In the genomic region with DNA sequence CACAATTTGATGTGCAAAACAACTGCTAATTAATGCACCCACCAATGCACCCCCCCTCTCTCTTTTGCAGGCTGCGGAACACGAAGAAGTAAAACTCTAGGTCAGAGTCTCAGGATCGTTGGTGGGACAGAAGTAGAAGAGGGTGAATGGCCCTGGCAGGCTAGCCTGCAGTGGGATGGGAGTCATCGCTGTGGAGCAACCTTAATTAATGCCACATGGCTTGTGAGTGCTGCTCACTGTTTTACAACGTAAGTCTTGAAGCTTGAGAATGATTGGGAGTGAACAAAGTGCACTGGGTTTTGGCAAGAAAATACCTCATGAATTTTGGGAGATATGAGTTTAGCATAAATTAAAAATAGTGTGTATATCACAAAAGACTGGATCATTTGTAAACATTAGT, we compare ENCODE assay signal across 21 cellular contexts. TPM values are rescaled to one million over a fixed set of nuclear protein-coding genes. Genes with fewer than 3 reads are reported as not detected.
DNase-seq lines count a peak whose midpoint lies in the region; ATAC-seq and FAIRE-seq lines count a peak whose summit lies in the region.
"Had no signal": no experiment of that assay in that cellular context is flagged by ENCODE, and none has a peak within 500 bp of the region (broad histone marks: within the 10 kb centered on the region; RNA-seq: fewer than 3 reads in every experiment).

No MANE protein-coding gene starts in this region.

- no peaks in the 10 kb centered on the region for H3K36me3 ChIP-seq in GM23248 (ENCODE audit: low read depth)
- no peaks in the 10 kb centered on the region for H3K36me3 ChIP-seq in mesenchymal stem cell (ENCODE audit: control insufficient read depth in 1 of 2, insufficient read depth in 2 of 2, low read depth in 1 of 2, low read length in 2 of 2)
- H3K36me3 ChIP-seq: SJSA1 had no signal

- peaks cover 8% of the 10 kb centered on the region; the same call in 1 of the 2 replicates for H3K4me1 ChIP-seq in GM23248 (ENCODE audit: insufficient read depth)
- no peaks in the 10 kb centered on the region for H3K4me1 ChIP-seq in mesenchymal stem cell (ENCODE audit: control insufficient read depth, insufficient read depth, low read depth, low read length)

- H3K23ac ChIP-seq in mesenchymal stem cell (ENCODE audit: low read length in 2 of 2): no peak overlapping the region

- H3F3A ChIP-seq in GM23248 (ENCODE audit: insufficient read depth): no peaks in the 10 kb centered on the region

- H2AK5ac ChIP-seq in mesenchymal stem cell (ENCODE audit: low read length, severe bottlenecking): no peak overlapping the region

- WGBS in GM23248 (ENCODE audit: low coverage in 1 of 2, low lambda C conversion rate in 2 of 2, missing lambda C conversion rate in 2 of 2), 2 experiments: 2 to 4% methylated on average over 5 of the region's 5 CpGs
- 82% methylated on average over 5 of the region's 5 CpGs for WGBS in mesenchymal stem cell

- H2BK5ac ChIP-seq in mesenchymal stem cell (ENCODE audit: low read depth, low read length, poor library complexity, severe bottlenecking): no peak overlapping the region

- no peak overlapping the region for H3K18ac ChIP-seq in mesenchymal stem cell (ENCODE audit: low read depth in 1 of 2, low read length in 2 of 2)

- H3K27me3 ChIP-seq in GM23248 (replicated peaks; ENCODE audit: insufficient read depth) (peaks cover under 1% of the 10 kb centered on the region; the same call in 1 of the 2 replicates), mesenchymal stem cell (ENCODE audit: control insufficient read depth in 1 of 2, insufficient read depth in 1 of 2, low read length in 2 of 2) (no peaks in the 10 kb centered on the region)
- H3K27me3 ChIP-seq: SJSA1 had no signal

- H3K14ac ChIP-seq in mesenchymal stem cell (ENCODE audit: low read length in 2 of 2): no peak overlapping the region

- no peak overlapping the region for H3K9ac ChIP-seq in GM23248
- no peak overlapping the region for H3K9ac ChIP-seq in mesenchymal stem cell (ENCODE audit: low read length)

- H2AFZ ChIP-seq in GM23248 (no peak overlapping the region), mesenchymal stem cell (ENCODE audit: low read depth, low read length) (no peak overlapping the region)

- H3K79me1 ChIP-seq in mesenchymal stem cell (replicated peaks; ENCODE audit: low read length, poor library complexity, severe bottlenecking): no peaks in the 10 kb centered on the region

- in situ Hi-C loops in GM23248 (cut with MboI): no loop called here

- ATAC-seq in HG02870 (IDR thresholded peaks at IDR 0.05; ENCODE audit: unreplicated experiment): no peak
- ATAC-seq: PC-3, T-cell had no signal

- no peak overlapping the region for H3K27ac ChIP-seq in GM23248
- H3K27ac ChIP-seq in mesenchymal stem cell (ENCODE audit: low read length, poor library complexity, severe bottlenecking): no peak overlapping the region
- H3K27ac ChIP-seq: C4-2B, SJSA1 had no signal

- FAIRE-seq in endometrium (lab: Jason Lieb, UNC): peak; percentile 21

- H3K4me2 ChIP-seq in GM23248 (ENCODE audit: unreplicated experiment) (no peak overlapping the region), mesenchymal stem cell (ENCODE audit: low read length, poor library complexity, severe bottlenecking) (no peak overlapping the region)

- H4K8ac ChIP-seq in mesenchymal stem cell (ENCODE audit: low read length): peak overlapping the region; percentile 38

- H3K9me3 ChIP-seq in GM23248 (ENCODE audit: low read depth) (no peaks in the 10 kb centered on the region), mesenchymal stem cell (ENCODE audit: control insufficient read depth, low read length) (no peaks in the 10 kb centered on the region)
- H3K9me3 ChIP-seq: SJSA1 had no signal

- H2BK120ac ChIP-seq in mesenchymal stem cell (ENCODE audit: low read depth, low read length): no peak overlapping the region

- no peaks in the 10 kb centered on the region for H4K20me1 ChIP-seq in GM23248 (ENCODE audit: insufficient read depth)

- DNase-seq in AG08395 (ENCODE audit: low spot score): peak; percentile 70
- peak; percentile 89 for DNase-seq in GM23248
- no peak for DNase-seq in mesenchymal stem cell
- DNase-seq in NK-92 (lab: John Stamatoyannopoulos, UW; ENCODE audit: unreplicated experiment): no peak
- no peak for DNase-seq in dermis blood vessel endothelial cell
- no peak for DNase-seq in GM19238 (ENCODE audit: insufficient read length, low spot score)
- DNase-seq: 8988T, DMS 273 treated with DMSO at 0.1 percent for 48 hours, KBM-7, MV-4-11, NCI-H1417 treated with DMSO at 0.1 percent for 48 hours, NCI-H1930, NCI-H2171, NCI-H446 treated with DMSO at 0.1 percent for 48 hours, PC-3, T-cell had no signal

- no peaks in the 10 kb centered on the region for H3K9me2 ChIP-seq in GM23248 (ENCODE audit: insufficient read depth)

- no peak overlapping the region for H3K4ac ChIP-seq in mesenchymal stem cell (ENCODE audit: low read depth in 1 of 2, low read length in 2 of 2)

- no peak overlapping the region for H2BK15ac ChIP-seq in mesenchymal stem cell (ENCODE audit: low read depth, poor library complexity, severe bottlenecking)

- no peak overlapping the region for H2BK12ac ChIP-seq in mesenchymal stem cell (ENCODE audit: low read length in 2 of 2)

- H4K91ac ChIP-seq in mesenchymal stem cell (ENCODE audit: low read length): no peak overlapping the region

- H3K4me3 ChIP-seq in GM23248: no peak overlapping the region
- H3K4me3 ChIP-seq in mesenchymal stem cell (ENCODE audit: insufficient read depth in 1 of 2, low read depth in 1 of 2, low read length in 2 of 2): no peak overlapping the region
- H3K4me3 ChIP-seq: SJSA1 had no signal

- no peaks in the 10 kb centered on the region for H3K79me2 ChIP-seq in GM23248 (ENCODE audit: insufficient read depth)

RNA-seq across cellular contexts. Expression of a gene that starts 28.9 kb away (rescaled TPM):
- not detected in 2 replicates for total RNA-seq in GM23248 (2014; rRNA removed; shearing (Covaris generic))
- polyA plus RNA-seq in GM23248 (2016; fragmentation: Nextera tagmentation; extraction: Ambion mirVana): not detected in 2 replicates
- not detected for polyA plus RNA-seq in mesenchymal stem cell (2013, experiment 1 of 2)
- polyA plus RNA-seq in mesenchymal stem cell (2013, experiment 2 of 2): 0.03 TPM
- total RNA-seq in dermis blood vessel endothelial cell: not detected in 2 replicates
- total RNA-seq: Daoy, PC-3, SJSA1 had no signal

Comparison
In these comparisons a context has a peak if more than half of its experiments do, and no peak if none do; other contexts are left out.
1. DNase-seq: peak in AG08395 (single experiment) and GM23248 (single experiment); none in mesenchymal stem cell (single experiment), NK-92 (single experiment), dermis blood vessel endothelial cell (single experiment) and GM19238 (single experiment).